In the genomic region with DNA sequence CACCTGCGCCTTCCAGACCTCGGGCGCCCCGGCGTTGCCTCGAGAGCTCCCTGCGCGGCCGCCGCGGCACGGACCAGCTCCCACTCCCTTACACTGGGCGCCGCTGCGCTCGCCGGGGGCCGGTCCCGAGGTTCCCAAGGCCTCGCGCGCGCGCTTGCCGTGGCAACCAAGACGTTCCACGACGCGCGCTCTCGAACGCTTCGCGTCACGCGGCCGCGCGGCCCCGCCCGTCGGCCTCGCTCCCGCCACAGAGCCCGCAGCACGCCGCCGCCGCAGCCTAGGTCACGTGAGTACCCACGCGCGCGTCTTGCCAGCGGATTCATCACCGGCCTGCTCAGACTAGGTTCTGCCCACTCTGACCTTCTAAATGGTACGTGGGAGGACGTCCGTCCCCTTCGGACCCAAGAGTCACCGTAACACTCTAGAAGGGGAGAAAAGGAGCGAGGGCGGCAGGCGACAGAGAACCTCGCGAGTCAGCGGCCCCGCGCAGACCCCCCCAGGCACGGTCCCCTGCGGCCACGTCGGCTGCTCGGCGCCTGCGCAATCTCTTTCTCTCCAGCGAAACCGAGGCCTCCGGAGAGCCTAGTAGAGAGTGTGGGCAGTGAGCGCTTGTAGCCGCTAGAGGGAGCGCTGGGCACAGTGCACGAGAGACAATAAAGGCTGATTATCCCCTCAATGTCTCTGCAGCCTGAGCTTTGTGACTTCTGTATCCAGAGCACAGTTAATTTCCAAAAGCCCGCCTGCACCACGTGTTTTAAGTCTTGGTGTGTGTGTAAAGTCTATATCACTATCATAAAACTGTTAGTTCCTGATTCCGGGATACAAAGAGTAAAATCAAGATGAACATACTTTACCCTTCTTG, we compare ENCODE assay signal across 1 cellular context.
TF ChIP-seq lines count a peak whose summit lies in the region.

A gene with protein sequence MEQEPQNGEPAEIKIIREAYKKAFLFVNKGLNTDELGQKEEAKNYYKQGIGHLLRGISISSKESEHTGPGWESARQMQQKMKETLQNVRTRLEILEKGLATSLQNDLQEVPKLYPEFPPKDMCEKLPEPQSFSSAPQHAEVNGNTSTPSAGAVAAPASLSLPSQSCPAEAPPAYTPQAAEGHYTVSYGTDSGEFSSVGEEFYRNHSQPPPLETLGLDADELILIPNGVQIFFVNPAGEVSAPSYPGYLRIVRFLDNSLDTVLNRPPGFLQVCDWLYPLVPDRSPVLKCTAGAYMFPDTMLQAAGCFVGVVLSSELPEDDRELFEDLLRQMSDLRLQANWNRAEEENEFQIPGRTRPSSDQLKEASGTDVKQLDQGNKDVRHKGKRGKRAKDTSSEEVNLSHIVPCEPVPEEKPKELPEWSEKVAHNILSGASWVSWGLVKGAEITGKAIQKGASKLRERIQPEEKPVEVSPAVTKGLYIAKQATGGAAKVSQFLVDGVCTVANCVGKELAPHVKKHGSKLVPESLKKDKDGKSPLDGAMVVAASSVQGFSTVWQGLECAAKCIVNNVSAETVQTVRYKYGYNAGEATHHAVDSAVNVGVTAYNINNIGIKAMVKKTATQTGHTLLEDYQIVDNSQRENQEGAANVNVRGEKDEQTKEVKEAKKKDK (minus strand): TSS at position 173 of the 862 bp plus-strand sequence. CDS start 10,564 bp downstream, outside the sequence.

TF ChIP-seq in K562, 482 proteins besides CTCF, POLR2A, EP300 and RAD21 (continued from another document and continues in another):
- TF ChIP-seq RCOR1 (IDR thresholded peaks at IDR 0.05; ENCODE audit: borderline replicate concordance in 1 of 2, low read depth in 2 of 2, low read length in 2 of 2) (no peak), NEUROD1 (IDR thresholded peaks at IDR 0.05; ENCODE audit: borderline replicate concordance, low read depth, low read length, partially characterized antibody) (no peak), NR2C1 (IDR thresholded peaks at IDR 0.05) (no peak), NR2C1 (tag; IDR thresholded peaks at IDR 0.05) (no peak), SRSF7 (optimal IDR thresholded peaks at IDR 0.05; ENCODE audit: low read depth, low read length) (no peak), POLR3A (IDR thresholded peaks at IDR 0.05; ENCODE audit: borderline replicate concordance, extremely low read depth, insufficient read depth, insufficient read length) (no peak), MEIS2 (IDR thresholded peaks at IDR 0.05; ENCODE audit: partially characterized antibody) (peak; percentile 10), SAFB2 (IDR thresholded peaks at IDR 0.05; ENCODE audit: borderline replicate concordance, low read depth, low read length, severe bottlenecking) (no peak), BRD4 (IDR thresholded peaks at IDR 0.05) (no peak), ZNF586 (CRISPR knock-in tag; conservative IDR thresholded peaks at IDR 0.05) (no peak), TEAD1 (CRISPR knock-in tag; IDR thresholded peaks at IDR 0.05) (peak in 1 of 2 experiments; percentile 76; a peak in 1 of 4 replicates), FOXA1 (IDR thresholded peaks at IDR 0.05; ENCODE audit: borderline replicate concordance) (no peak), KDM5B (IDR thresholded peaks at IDR 0.05; ENCODE audit: insufficient replicate concordance, low read depth, low read length) (peak; percentile 30), JUND (IDR thresholded peaks at IDR 0.05; ENCODE audit: borderline replicate concordance, low read depth, low read length) (0 out of 2 replicates have a peak, but pooled peaks have one; percentile 15), JUND (tag; IDR thresholded peaks at IDR 0.05; ENCODE audit: borderline replicate concordance, low read depth, low read length) (no peak), ZNF57 (CRISPR knock-in tag; IDR thresholded peaks at IDR 0.05) (no peak), PHB (CRISPR knock-in tag; IDR thresholded peaks at IDR 0.05) (no peak), ZNF253 (CRISPR knock-in tag; conservative IDR thresholded peaks at IDR 0.05) (no peak), ZNF347 (CRISPR knock-in tag; IDR thresholded peaks at IDR 0.05; ENCODE audit: low read depth) (no peak), TEAD4 (IDR thresholded peaks at IDR 0.05; ENCODE audit: low read length) (no peak), TEAD4 (CRISPR knock-in tag; IDR thresholded peaks at IDR 0.05; ENCODE audit: borderline replicate concordance) (no peak), SAFB (IDR thresholded peaks at IDR 0.05; ENCODE audit: borderline replicate concordance, low read depth, low read length) (peak; percentile 98), ZNF143 (CRISPR knock-in tag; IDR thresholded peaks at IDR 0.05) (no peak), POLR2AphosphoS5 (IDR thresholded peaks at IDR 0.05; ENCODE audit: control insufficient read depth, insufficient read depth, low read depth, low read length) (peak; percentile 27; the same call in 1 of the 2 replicates), TRIM28 (IDR thresholded peaks at IDR 0.05) (no peak), MCM7 (IDR thresholded peaks at IDR 0.05) (no peak), ZNF766 (CRISPR knock-in tag; conservative IDR thresholded peaks at IDR 0.05) (0 out of 2 replicates have a peak, but pooled peaks have one; percentile 54), MCM2 (IDR thresholded peaks at IDR 0.05; ENCODE audit: low read depth) (no peak), ZNF583 (CRISPR knock-in tag; IDR thresholded peaks at IDR 0.05) (no peak), FUS (optimal IDR thresholded peaks at IDR 0.05; ENCODE audit: low read depth, low read length) (no peak), RFX1 (IDR thresholded peaks at IDR 0.05) (no peak), ZKSCAN1 (IDR thresholded peaks at IDR 0.05; ENCODE audit: low read depth, low read length) (no peak), ZFP36 (IDR thresholded peaks at IDR 0.05; ENCODE audit: low read depth, low read length, partially characterized antibody) (no peak), NFYB (IDR thresholded peaks at IDR 0.05; ENCODE audit: extremely low read depth, insufficient read length) (no peak), SETDB1 (IDR thresholded peaks at IDR 0.05; ENCODE audit: low read length) (no peak), GTF2E2 (tag; IDR thresholded peaks at IDR 0.05) (no peak), L3MBTL2 (IDR thresholded peaks at IDR 0.05) (peak; percentile 86), ETV6 (IDR thresholded peaks at IDR 0.05; ENCODE audit: borderline replicate concordance in 1 of 2, low read depth in 2 of 2, low read length in 1 of 2) (no peak), ETV6 (CRISPR knock-in tag; IDR thresholded peaks at IDR 0.05; ENCODE audit: borderline replicate concordance) (no peak), FOXJ3 (CRISPR knock-in tag; IDR thresholded peaks at IDR 0.05) (no peak), TBP (optimal IDR thresholded peaks at IDR 0.05; ENCODE audit: low read depth, low read length) (peak; percentile 32), ZNF274 (IDR thresholded peaks at IDR 0.05; ENCODE audit: borderline replicate concordance, low read depth, low read length) (no peak), TAF7 (tag; IDR thresholded peaks at IDR 0.05) (no peak), ZZZ3 (IDR thresholded peaks at IDR 0.05) (no peak), POLR2H (tag; IDR thresholded peaks at IDR 0.05; ENCODE audit: low read depth) (no peak), CREM (IDR thresholded peaks at IDR 0.05; ENCODE audit: low read depth) (peak; percentile 55), ZNF589 (CRISPR knock-in tag; IDR thresholded peaks at IDR 0.05; ENCODE audit: low read depth) (no peak), PURB (CRISPR knock-in tag; IDR thresholded peaks at IDR 0.05; ENCODE audit: low read depth) (no peak), CBX1 (IDR thresholded peaks at IDR 0.05; ENCODE audit: low read depth) (no peak), NR1H2 (CRISPR knock-in tag; IDR thresholded peaks at IDR 0.05) (no peak), ZNF146 (CRISPR knock-in tag; IDR thresholded peaks at IDR 0.05; ENCODE audit: unreplicated experiment) (no peak), KAT8 (IDR thresholded peaks at IDR 0.05; ENCODE audit: low read depth) (no peak), GATAD2A (IDR thresholded peaks at IDR 0.05) (0 out of 2 replicates have a peak, but pooled peaks have one; percentile 25), NR2C2 (CRISPR knock-in tag; IDR thresholded peaks at IDR 0.05) (no peak), NR2C2 (tag; IDR thresholded peaks at IDR 0.05) (no peak)
- TF ChIP-seq, protein P1, sequence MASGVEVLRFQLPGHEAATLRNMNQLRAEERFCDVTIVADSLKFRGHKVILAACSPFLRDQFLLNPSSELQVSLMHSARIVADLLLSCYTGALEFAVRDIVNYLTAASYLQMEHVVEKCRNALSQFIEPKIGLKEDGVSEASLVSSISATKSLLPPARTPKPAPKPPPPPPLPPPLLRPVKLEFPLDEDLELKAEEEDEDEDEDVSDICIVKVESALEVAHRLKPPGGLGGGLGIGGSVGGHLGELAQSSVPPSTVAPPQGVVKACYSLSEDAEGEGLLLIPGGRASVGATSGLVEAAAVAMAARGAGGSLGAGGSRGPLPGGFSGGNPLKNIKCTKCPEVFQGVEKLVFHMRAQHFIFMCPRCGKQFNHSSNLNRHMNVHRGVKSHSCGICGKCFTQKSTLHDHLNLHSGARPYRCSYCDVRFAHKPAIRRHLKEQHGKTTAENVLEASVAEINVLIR (CRISPR knock-in tag; IDR thresholded peaks at IDR 0.05) = no peak
- TF ChIP-seq, protein P2, sequence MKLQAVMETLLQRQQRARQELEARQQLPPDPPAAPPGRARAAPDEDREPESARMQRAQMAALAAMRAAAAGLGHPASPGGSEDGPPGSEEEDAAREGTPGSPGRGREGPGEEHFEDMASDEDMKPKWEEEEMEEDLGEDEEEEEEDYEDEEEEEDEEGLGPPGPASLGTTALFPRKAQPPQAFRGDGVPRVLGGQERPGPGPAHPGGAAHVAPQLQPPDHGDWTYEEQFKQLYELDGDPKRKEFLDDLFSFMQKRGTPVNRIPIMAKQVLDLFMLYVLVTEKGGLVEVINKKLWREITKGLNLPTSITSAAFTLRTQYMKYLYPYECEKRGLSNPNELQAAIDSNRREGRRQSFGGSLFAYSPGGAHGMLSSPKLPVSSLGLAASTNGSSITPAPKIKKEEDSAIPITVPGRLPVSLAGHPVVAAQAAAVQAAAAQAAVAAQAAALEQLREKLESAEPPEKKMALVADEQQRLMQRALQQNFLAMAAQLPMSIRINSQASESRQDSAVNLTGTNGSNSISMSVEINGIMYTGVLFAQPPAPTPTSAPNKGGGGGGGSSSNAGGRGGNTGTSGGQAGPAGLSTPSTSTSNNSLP (IDR thresholded peaks at IDR 0.05; ENCODE audit: borderline replicate concordance, low read depth, low read length) = no peak
- TF ChIP-seq, protein P3, sequence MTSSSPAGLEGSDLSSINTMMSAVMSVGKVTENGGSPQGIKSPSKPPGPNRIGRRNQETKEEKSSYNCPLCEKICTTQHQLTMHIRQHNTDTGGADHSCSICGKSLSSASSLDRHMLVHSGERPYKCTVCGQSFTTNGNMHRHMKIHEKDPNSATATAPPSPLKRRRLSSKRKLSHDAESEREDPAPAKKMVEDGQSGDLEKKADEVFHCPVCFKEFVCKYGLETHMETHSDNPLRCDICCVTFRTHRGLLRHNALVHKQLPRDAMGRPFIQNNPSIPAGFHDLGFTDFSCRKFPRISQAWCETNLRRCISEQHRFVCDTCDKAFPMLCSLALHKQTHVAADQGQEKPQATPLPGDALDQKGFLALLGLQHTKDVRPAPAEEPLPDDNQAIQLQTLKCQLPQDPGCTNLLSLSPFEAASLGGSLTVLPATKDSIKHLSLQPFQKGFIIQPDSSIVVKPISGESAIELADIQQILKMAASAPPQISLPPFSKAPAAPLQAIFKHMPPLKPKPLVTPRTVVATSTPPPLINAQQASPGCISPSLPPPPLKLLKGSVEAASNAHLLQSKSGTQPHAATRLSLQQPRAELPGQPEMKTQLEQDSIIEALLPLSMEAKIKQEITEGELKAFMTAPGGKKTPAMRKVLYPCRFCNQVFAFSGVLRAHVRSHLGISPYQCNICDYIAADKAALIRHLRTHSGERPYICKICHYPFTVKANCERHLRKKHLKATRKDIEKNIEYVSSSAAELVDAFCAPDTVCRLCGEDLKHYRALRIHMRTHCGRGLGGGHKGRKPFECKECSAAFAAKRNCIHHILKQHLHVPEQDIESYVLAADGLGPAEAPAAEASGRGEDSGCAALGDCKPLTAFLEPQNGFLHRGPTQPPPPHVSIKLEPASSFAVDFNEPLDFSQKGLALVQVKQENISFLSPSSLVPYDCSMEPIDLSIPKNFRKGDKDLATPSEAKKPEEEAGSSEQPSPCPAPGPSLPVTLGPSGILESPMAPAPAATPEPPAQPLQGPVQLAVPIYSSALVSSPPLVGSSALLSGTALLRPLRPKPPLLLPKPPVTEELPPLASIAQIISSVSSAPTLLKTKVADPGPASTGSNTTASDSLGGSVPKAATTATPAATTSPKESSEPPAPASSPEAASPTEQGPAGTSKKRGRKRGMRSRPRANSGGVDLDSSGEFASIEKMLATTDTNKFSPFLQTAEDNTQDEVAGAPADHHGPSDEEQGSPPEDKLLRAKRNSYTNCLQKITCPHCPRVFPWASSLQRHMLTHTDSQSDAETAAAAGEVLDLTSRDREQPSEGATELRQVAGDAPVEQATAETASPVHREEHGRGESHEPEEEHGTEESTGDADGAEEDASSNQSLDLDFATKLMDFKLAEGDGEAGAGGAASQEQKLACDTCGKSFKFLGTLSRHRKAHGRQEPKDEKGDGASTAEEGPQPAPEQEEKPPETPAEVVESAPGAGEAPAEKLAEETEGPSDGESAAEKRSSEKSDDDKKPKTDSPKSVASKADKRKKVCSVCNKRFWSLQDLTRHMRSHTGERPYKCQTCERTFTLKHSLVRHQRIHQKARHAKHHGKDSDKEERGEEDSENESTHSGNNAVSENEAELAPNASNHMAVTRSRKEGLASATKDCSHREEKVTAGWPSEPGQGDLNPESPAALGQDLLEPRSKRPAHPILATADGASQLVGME (CRISPR knock-in tag; IDR thresholded peaks at IDR 0.05) = no peak
